Comparison of ENCODE assay signal across 27 cellular contexts in genomic region chr6:30601815-30602641, GRCh38. TPM values are rescaled to one million over a fixed set of nuclear protein-coding genes. Genes with fewer than 3 reads are reported as not detected.
DNase-seq lines count a peak whose midpoint lies in the region; ATAC-seq, FAIRE-seq and TF ChIP-seq lines count a peak whose summit lies in the region.
"Had no signal": no experiment of that assay in that cellular context is flagged by ENCODE, and none has a peak within 500 bp of the region (broad histone marks: within the 10 kb centered on the region; RNA-seq: fewer than 3 reads in every experiment).

No MANE protein-coding gene starts in this region.

- no peak for TF ChIP-seq EP300 in GM12878 (IDR thresholded peaks at IDR 0.05; ENCODE audit: borderline replicate concordance in 1 of 2, control insufficient read depth in 1 of 2, low read depth in 2 of 2, low read length in 2 of 2)

- H3K27me3 ChIP-seq in GM12878 (replicated peaks in 1 of 2; ENCODE audit: control insufficient read depth in 2 of 2, insufficient read depth in 2 of 2, low read length in 1 of 2): no peaks in the 10 kb centered on the region
- no peaks in the 10 kb centered on the region for H3K27me3 ChIP-seq in naive thymus-derived CD4-positive, alpha-beta T cell (ENCODE audit: control insufficient read depth in 2 of 2, insufficient read depth in 2 of 2, low read length in 2 of 2)
- H3K27me3 ChIP-seq: ascending aorta, esophagus muscularis mucosa, gastroesophageal sphincter had no signal

- H3K36me3 Mint-ChIP-seq in naive thymus-derived CD4-positive, alpha-beta T cell: peaks cover 26 to 49% (median 38%) of the 10 kb centered on the region in 5 donors

- no peaks in the 10 kb centered on the region for H3K9me3 ChIP-seq in GM12878 (replicated peaks; ENCODE audit: control insufficient read depth, insufficient read depth, low read length)
- no peaks in the 10 kb centered on the region for H3K9me3 ChIP-seq in naive thymus-derived CD4-positive, alpha-beta T cell (ENCODE audit: control insufficient read depth in 2 of 3, low read length in 3 of 3)
- H3K9me3 ChIP-seq: ascending aorta, esophagus muscularis mucosa, gastroesophageal sphincter, prostate gland had no signal

- H4K20me1 ChIP-seq in GM12878 (ENCODE audit: control insufficient read depth, insufficient read depth): peaks cover 3% of the 10 kb centered on the region; the same call in 1 of the 2 replicates

- H3K79me2 ChIP-seq in GM12878 (ENCODE audit: control insufficient read depth, insufficient read depth, low read length): no peaks in the 10 kb centered on the region

- POLR2A ChIA-PET in GM12878 (lab: Charles Lee): no interaction called here
- POLR2A ChIA-PET in naive thymus-derived CD4-positive, alpha-beta T cell (lab: Charles Lee): interaction anchor here (0.6 to 11.1 kb wide), 5 partner anchors 8 to 117 kb away, joined by 3 to 189 read pairs (median 3); no protein-coding TSS in a partner anchor
- POLR2A ChIA-PET in GM10248 (lab: Yijun Ruan, JAX): interaction anchor here (1.3 to 5.9 kb wide), 2 partner anchors 8 to 12 kb away, joined by 3 to 72 read pairs; no protein-coding TSS in a partner anchor

- H3K4me1 ChIP-seq in GM12878 (ENCODE audit: control insufficient read depth, insufficient read depth, low read length): no peaks in the 10 kb centered on the region; the same call in 1 of the 2 replicates
- peaks cover 2 to 5% of the 10 kb centered on the region in 2 donors for H3K4me1 ChIP-seq in naive thymus-derived CD4-positive, alpha-beta T cell (ENCODE audit: control insufficient read depth in 2 of 2, insufficient read depth in 2 of 2, low read length in 2 of 2)
- H3K4me1 ChIP-seq: ascending aorta, prostate gland had no signal

- H3K4me1 Mint-ChIP-seq in naive thymus-derived CD4-positive, alpha-beta T cell: peaks cover 19 to 46% (median 30%) of the 10 kb centered on the region in 7 donors

- intact Hi-C loops in left ventricle myocardium superior (cut with micrococcal nuclease): no loop called here
- intact Hi-C loops in Right ventricle myocardium superior (cut with DNase I): no loop called here
- intact Hi-C loops in GM12878 (cut with micrococcal nuclease; ENCODE audit: unreplicated experiment): no loop called here
- intact Hi-C loops in naive thymus-derived CD4-positive, alpha-beta T cell (cut with micrococcal nuclease): loop anchor here in 1 of 2 donors (2.0 kb wide), 1 partner anchor 13 kb away; no protein-coding TSS in a partner anchor

- CTCF ChIA-PET in GM12878 (lab: Yijun Ruan, JAX): interaction anchor here (6.2 to 10.3 kb wide), 2 partner anchors 59 to 119 kb away, joined by 123 to 188 read pairs; no protein-coding TSS in a partner anchor
- CTCF ChIA-PET in naive thymus-derived CD4-positive, alpha-beta T cell (lab: Charles Lee): interaction anchor here (0.7 to 2.0 kb wide), 4 partner anchors 9 to 1364 kb away, joined by 3 to 13 read pairs (median 4); no protein-coding TSS in a partner anchor
- CTCF ChIA-PET in GM10248 (lab: Yijun Ruan, JAX): interaction anchor here (1.6 to 8.5 kb wide), 5 partner anchors 8 to 121 kb away, joined by 4 to 93 read pairs (median 50); no protein-coding TSS in a partner anchor

- ATAC-seq in left ventricle myocardium superior: peak; percentile 5
- ATAC-seq in Right ventricle myocardium superior (ENCODE audit: poor library complexity): no peak
- ATAC-seq in GM12878: no peak
- no peak for ATAC-seq in naive thymus-derived CD4-positive, alpha-beta T cell
- ATAC-seq: activated CD8-positive, alpha-beta T cell treated with anti-CD3 and anti-CD28 coated beads for 36 hours; gastroesophageal sphincter had no signal

- no peak overlapping the region for H3K9ac ChIP-seq in GM12878 (ENCODE audit: control insufficient read depth, insufficient read depth, low read length)

- peak; percentile 53; the same call in 1 of the 2 replicates for TF ChIP-seq POLR2A in GM12878 (IDR thresholded peaks at IDR 0.05; ENCODE audit: low read depth, low read length)

- DNase-seq in left ventricle myocardium superior: no peak
- no peak for DNase-seq in Right ventricle myocardium superior
- no peak for DNase-seq in GM12878 (ENCODE audit: low read depth, low spot score)
- DNase-seq in naive thymus-derived CD4-positive, alpha-beta T cell: no peak
- no peak for DNase-seq in GM10266 (ENCODE audit: extremely low spot score)
- DNase-seq in NCI-H2029 treated with DMSO at 0.1 percent for 48 hours (lab: John Stamatoyannopoulos, UW): no peak
- no peak for DNase-seq in NCI-H524 treated with DMSO at 0.1 percent for 48 hours (lab: John Stamatoyannopoulos, UW)
- DNase-seq in GM10248 (ENCODE audit: extremely low spot score): no peak
- DNase-seq: activated CD4-positive, CD25-positive, alpha-beta regulatory T cell; activated CD8-positive, alpha-beta T cell treated with anti-CD3 and anti-CD28 coated beads for 36 hours; activated naive CD4-positive, alpha-beta T cell treated with anti-CD3 and anti-CD28 coated beads for 36 hours; activated T-cell treated with anti-CD3 and anti-CD28 coated beads, Interleukin-2, amount 50 U/mL, for 1 hour; C1 segment of cervical spinal cord; GF-D8; Kasumi-1; NCI-H1048; NCI-H187 treated with DMSO at 0.1 percent for 48 hours; NCI-H345; SIG-M5; small intestine; stimulated activated CD4-positive, alpha-beta T cell treated with anti-CD3 and anti-CD28 coated beads, Interleukin-4, amount 100 ng/mL, for 24 hours had no signal

- no peaks in the 10 kb centered on the region for H3K27me3 Mint-ChIP-seq in naive thymus-derived CD4-positive, alpha-beta T cell
- H3K27me3 Mint-ChIP-seq: activated CD8-positive, alpha-beta T cell treated with anti-CD3 and anti-CD28 coated beads for 36 hours had no signal

- no peak overlapping the region for H3K4me3 ChIP-seq in GM12878
- no peak overlapping the region for H3K4me3 ChIP-seq in naive thymus-derived CD4-positive, alpha-beta T cell (ENCODE audit: low read length)
- H3K4me3 ChIP-seq: ascending aorta, esophagus muscularis mucosa, gastroesophageal sphincter, prostate gland had no signal

- H3K4me2 ChIP-seq in GM12878 (ENCODE audit: control insufficient read depth, insufficient read depth): no peak overlapping the region

- no peak for TF ChIP-seq RAD21 in GM12878 (IDR thresholded peaks at IDR 0.05; ENCODE audit: insufficient read depth, low read depth, low read length)

- H3K36me3 ChIP-seq in GM12878 (ENCODE audit: control insufficient read depth in 2 of 2, insufficient read depth in 2 of 2, low read length in 1 of 2): peaks cover 32 to 38% of the 10 kb centered on the region in 2 experiments
- H3K36me3 ChIP-seq in naive thymus-derived CD4-positive, alpha-beta T cell (ENCODE audit: control insufficient read depth in 2 of 3, insufficient read depth in 3 of 3, low read length in 3 of 3): peaks cover 46 to 68% (median 49%) of the 10 kb centered on the region in 3 experiments

- SMC1A ChIA-PET in GM12878 (lab: Charles Lee; ENCODE audit: uncharacterized antibody, unreplicated experiment): interaction anchor here (3.5 kb wide), 1 partner anchor 11 kb away, joined by 16 read pairs; no protein-coding TSS in a partner anchor

- H3K4me3 Mint-ChIP-seq in naive thymus-derived CD4-positive, alpha-beta T cell: no peak overlapping the region
- H3K4me3 Mint-ChIP-seq: activated CD8-positive, alpha-beta T cell treated with anti-CD3 and anti-CD28 coated beads for 36 hours; activated naive CD4-positive, alpha-beta T cell treated with anti-CD3 and anti-CD28 coated beads for 36 hours had no signal

- WGBS in GM12878 (ENCODE audit: insufficient coverage, insufficient replicate concordance, low lambda C conversion rate, missing lambda C conversion rate): 95% methylated on average over 39 of the region's 39 CpGs

- no peak for FAIRE-seq in GM12878 (lab: Jason Lieb, UNC)
- FAIRE-seq: GM12892, small intestine had no signal

- TF ChIP-seq CTCF in GM12878 (IDR thresholded peaks at IDR 0.05 in 2 of 3, conservative IDR thresholded peaks at IDR 0.05 in 1 of 3; ENCODE audit: control insufficient read depth in 2 of 3, extremely low read depth in 1 of 3, insufficient read depth in 1 of 3, low read depth in 3 of 3, low read length in 3 of 3) (no peak), GM10266 (IDR thresholded peaks at IDR 0.05; ENCODE audit: control insufficient read depth, insufficient read depth, low read depth, missing control alignments) (no peak), GM10248 (IDR thresholded peaks at IDR 0.05; ENCODE audit: control extremely low read depth, extremely low read depth, low read depth, missing control alignments) (no peak)

- no peak overlapping the region for H3K27ac ChIP-seq in GM12878 (ENCODE audit: control insufficient read depth, insufficient read depth)
- peak overlapping the region; percentile 47 for H3K27ac ChIP-seq in naive thymus-derived CD4-positive, alpha-beta T cell (ENCODE audit: low read depth, low read length)
- H3K27ac ChIP-seq: ascending aorta, esophagus muscularis mucosa, gastroesophageal sphincter, prostate gland had no signal

- RAD21 ChIA-PET in GM12878 (lab: Charles Lee; ENCODE audit: unreplicated experiment): no interaction called here

- no peaks in the 10 kb centered on the region for H3K9me3 Mint-ChIP-seq in naive thymus-derived CD4-positive, alpha-beta T cell
- H3K9me3 Mint-ChIP-seq: activated CD8-positive, alpha-beta T cell treated with anti-CD3 and anti-CD28 coated beads for 36 hours; activated naive CD4-positive, alpha-beta T cell treated with anti-CD3 and anti-CD28 coated beads for 36 hours; neural crest cell had no signal

- peak overlapping the region in 5 of 9 donors; percentile 32 to 85 (median 79) for H3K27ac Mint-ChIP-seq in naive thymus-derived CD4-positive, alpha-beta T cell

- BruUV-seq in GM12878 (replicated peaks; lab: Mats Ljungman, UMichigan): no TSS peak

- in situ Hi-C loops in GM12878 (cut with MboI): no loop called here

- H2AFZ ChIP-seq in GM12878 (ENCODE audit: control insufficient read depth, low read depth, low read length): no peak overlapping the region

RNA-seq across cellular contexts. Expression of gene PPP1R10, which starts 15.0 kb away (rescaled TPM):
- total RNA-seq in left ventricle myocardium superior: 32.7 TPM
- 29.6 TPM for total RNA-seq in Right ventricle myocardium superior
- 156 and 174 TPM in 2 replicates for total RNA-seq in GM12878 (2013; cell fraction: nucleolus; rRNA removed)
- total RNA-seq in GM12878 (2014; rRNA removed): 81.1 and 83.8 TPM in 2 replicates
- total RNA-seq in GM12878 (2014; rRNA removed; fragmentation: Illumina TruSeq; extraction: Trizol): 42.7 and 42.9 TPM in 2 replicates
- 75.1 and 78.7 TPM in 2 replicates for total RNA-seq in GM12878 (2021)
- polyA plus RNA-seq in GM12878 (2011; ENCODE audit: low read depth): 23.2 TPM
- 22.9 and 37.6 TPM in 2 replicates for polyA plus RNA-seq in GM12878 (2011; rRNA removed)
- 18.5 TPM in 2 replicates for polyA plus RNA-seq in GM12878 (2011; cell fraction: cytosol; rRNA removed)
- polyA plus RNA-seq in GM12878 (2011; cell fraction: nucleus; rRNA removed): 68.7 and 69.0 TPM in 2 replicates
- 16.0 and 28.3 TPM in 2 replicates for polyA plus RNA-seq in GM12878 (2012)
- 68.0 and 76.2 TPM in 2 replicates for polyA plus RNA-seq in GM12878 (2014; fragmentation: Illumina TruSeq; extraction: Trizol)
- 10 to 100 TPM; 11.3 to 22.6 TPM for polyA plus RNA-seq in GM12878 (2014; fragmentation: Nextera tagmentation; extraction: Ambion mirVana)
- 36.7 and 37.9 TPM in 2 replicates for polyA plus RNA-seq in GM12878 (2014; rRNA removed)
- polyA plus RNA-seq in GM12878 (2016; fragmentation: Nextera tagmentation; extraction: Ambion mirVana): 10 to 100 TPM; 39.6 to 46.1 TPM
- polyA minus RNA-seq in GM12878 (2011; rRNA and poly(A)+ RNA removed): 131 and 159 TPM in 2 replicates
- polyA minus RNA-seq in GM12878 (2011; cell fraction: cytosol; rRNA and poly(A)+ RNA removed): 16.3 and 23.9 TPM in 2 replicates
- 188 and 320 TPM in 2 replicates for polyA minus RNA-seq in GM12878 (2011; cell fraction: nucleus; rRNA and poly(A)+ RNA removed)
- total RNA-seq in naive thymus-derived CD4-positive, alpha-beta T cell: 100 to 1,000 TPM; 108 to 286 (median 146) TPM
- 10 to 100 TPM; 21.6 to 23.6 TPM for polyA plus RNA-seq in naive thymus-derived CD4-positive, alpha-beta T cell

RNA-seq across cellular contexts. Expression of gene MRPS18B, which starts 15.6 kb away (rescaled TPM):
- total RNA-seq in left ventricle myocardium superior (129 TPM), Right ventricle myocardium superior (124 TPM), GM12878 (2014; rRNA removed) (108 and 113 TPM in 2 replicates), GM12878 (2014; rRNA removed; fragmentation: Illumina TruSeq; extraction: Trizol) (112 and 121 TPM in 2 replicates), GM12878 (2021) (80.9 and 87.7 TPM in 2 replicates)
- 29.8 and 30.1 TPM in 2 replicates for total RNA-seq in GM12878 (2013; cell fraction: nucleolus; rRNA removed)
- polyA plus RNA-seq in GM12878 (2011; ENCODE audit: low read depth): 75.6 TPM
- polyA plus RNA-seq in GM12878 (2011; rRNA removed) (104 and 133 TPM in 2 replicates), GM12878 (2014; fragmentation: Illumina TruSeq; extraction: Trizol) (208 and 218 TPM in 2 replicates), GM12878 (2014; fragmentation: Nextera tagmentation; extraction: Ambion mirVana) (100 to 1,000 TPM; 219 to 259 TPM), GM12878 (2014; rRNA removed) (118 and 166 TPM in 2 replicates), GM12878 (2016; fragmentation: Nextera tagmentation; extraction: Ambion mirVana) (100 to 1,000 TPM; 132 to 147 TPM)
- 163 and 222 TPM in 2 replicates for polyA plus RNA-seq in GM12878 (2011; cell fraction: cytosol; rRNA removed)
- polyA plus RNA-seq in GM12878 (2011; cell fraction: nucleus; rRNA removed): 53.8 and 56.7 TPM in 2 replicates
- 87.0 and 101 TPM in 2 replicates for polyA plus RNA-seq in GM12878 (2012)
- polyA minus RNA-seq in GM12878 (2011; rRNA and poly(A)+ RNA removed): 97.8 and 178 TPM in 2 replicates
- polyA minus RNA-seq in GM12878 (2011; cell fraction: cytosol; rRNA and poly(A)+ RNA removed): 44.4 and 60.7 TPM in 2 replicates
- polyA minus RNA-seq in GM12878 (2011; cell fraction: nucleus; rRNA and poly(A)+ RNA removed): 21.8 and 28.8 TPM in 2 replicates
- total RNA-seq in naive thymus-derived CD4-positive, alpha-beta T cell: 10 to 100 TPM; 20.4 to 51.2 (median 47.7) TPM
- 100 to 1,000 TPM; 145 to 169 TPM for polyA plus RNA-seq in naive thymus-derived CD4-positive, alpha-beta T cell

RNA-seq across cellular contexts. Expression of gene ATAT1, which starts 24.6 kb away (rescaled TPM):
- total RNA-seq in left ventricle myocardium superior: 1.7 TPM
- total RNA-seq in Right ventricle myocardium superior: 1.7 TPM
- total RNA-seq in GM12878 (2013; cell fraction: nucleolus; rRNA removed): 20.0 and 21.2 TPM in 2 replicates
- 4.5 and 4.7 TPM in 2 replicates for total RNA-seq in GM12878 (2014; rRNA removed)
- total RNA-seq in GM12878 (2014; rRNA removed; fragmentation: Illumina TruSeq; extraction: Trizol): 2.5 and 2.9 TPM in 2 replicates
- 7.1 and 9.0 TPM in 2 replicates for total RNA-seq in GM12878 (2021)
- polyA plus RNA-seq in GM12878 (2011; ENCODE audit: low read depth): 11.5 TPM
- polyA plus RNA-seq in GM12878 (2011; rRNA removed): 3.6 and 4.8 TPM in 2 replicates
- 5.0 and 5.4 TPM in 2 replicates for polyA plus RNA-seq in GM12878 (2011; cell fraction: cytosol; rRNA removed)
- polyA plus RNA-seq in GM12878 (2011; cell fraction: nucleus; rRNA removed): 25.6 and 26.0 TPM in 2 replicates
- polyA plus RNA-seq in GM12878 (2012): 11.5 and 11.8 TPM in 2 replicates
- polyA plus RNA-seq in GM12878 (2014; fragmentation: Illumina TruSeq; extraction: Trizol): 6.8 and 10.2 TPM in 2 replicates
- 1 to 10 TPM; 1.1 to 1.7 TPM for polyA plus RNA-seq in GM12878 (2014; fragmentation: Nextera tagmentation; extraction: Ambion mirVana)
- polyA plus RNA-seq in GM12878 (2014; rRNA removed): 12.7 and 13.1 TPM in 2 replicates
- 10 to 100 TPM; 12.2 to 14.2 TPM for polyA plus RNA-seq in GM12878 (2016; fragmentation: Nextera tagmentation; extraction: Ambion mirVana)
- 1.6 and 2.3 TPM in 2 replicates for polyA minus RNA-seq in GM12878 (2011; rRNA and poly(A)+ RNA removed)
- polyA minus RNA-seq in GM12878 (2011; cell fraction: cytosol; rRNA and poly(A)+ RNA removed): 1.7 and 2.1 TPM in 2 replicates
- polyA minus RNA-seq in GM12878 (2011; cell fraction: nucleus; rRNA and poly(A)+ RNA removed): 4.2 and 6.1 TPM in 2 replicates
- total RNA-seq in naive thymus-derived CD4-positive, alpha-beta T cell: 10 to 100 TPM in 2 of 5 experiments, 1 to 10 TPM in 3; 7.0 to 12.0 (median 9.5) TPM
- polyA plus RNA-seq in naive thymus-derived CD4-positive, alpha-beta T cell: 1 to 10 TPM; 1.3 to 1.9 TPM

RNA-seq across cellular contexts. Expression of gene ABCF1, which starts 30.8 kb away (rescaled TPM):
- total RNA-seq in left ventricle myocardium superior: 37.8 TPM
- 32.5 TPM for total RNA-seq in Right ventricle myocardium superior
- 19.3 and 20.7 TPM in 2 replicates for total RNA-seq in GM12878 (2013; cell fraction: nucleolus; rRNA removed)
- total RNA-seq in GM12878 (2014; rRNA removed): 55.2 and 55.3 TPM in 2 replicates
- total RNA-seq in GM12878 (2014; rRNA removed; fragmentation: Illumina TruSeq; extraction: Trizol): 57.4 and 63.4 TPM in 2 replicates
- total RNA-seq in GM12878 (2021): 65.8 and 74.7 TPM in 2 replicates
- polyA plus RNA-seq in GM12878 (2011; ENCODE audit: low read depth): 29.1 TPM
- polyA plus RNA-seq in GM12878 (2011; rRNA removed): 21.8 and 34.6 TPM in 2 replicates
- polyA plus RNA-seq in GM12878 (2011; cell fraction: cytosol; rRNA removed): 52.2 and 54.0 TPM in 2 replicates
- 69.8 and 87.7 TPM in 2 replicates for polyA plus RNA-seq in GM12878 (2011; cell fraction: nucleus; rRNA removed)
- 43.7 and 48.6 TPM in 2 replicates for polyA plus RNA-seq in GM12878 (2012)
- polyA plus RNA-seq in GM12878 (2014; fragmentation: Illumina TruSeq; extraction: Trizol): 68.4 and 79.6 TPM in 2 replicates
- polyA plus RNA-seq in GM12878 (2014; fragmentation: Nextera tagmentation; extraction: Ambion mirVana): 10 to 100 TPM; 21.3 to 26.1 TPM
- polyA plus RNA-seq in GM12878 (2014; rRNA removed): 45.6 and 49.9 TPM in 2 replicates
- polyA plus RNA-seq in GM12878 (2016; fragmentation: Nextera tagmentation; extraction: Ambion mirVana): 10 to 100 TPM; 56.5 to 62.3 TPM
- 63.1 and 67.0 TPM in 2 replicates for polyA minus RNA-seq in GM12878 (2011; rRNA and poly(A)+ RNA removed)
- 27.0 and 42.0 TPM in 2 replicates for polyA minus RNA-seq in GM12878 (2011; cell fraction: cytosol; rRNA and poly(A)+ RNA removed)
- polyA minus RNA-seq in GM12878 (2011; cell fraction: nucleus; rRNA and poly(A)+ RNA removed): 15.8 and 43.3 TPM in 2 replicates
- 100 to 1,000 TPM in 1 of 5 experiments, 10 to 100 TPM in 4; 65.1 to 116 (median 86.6) TPM for total RNA-seq in naive thymus-derived CD4-positive, alpha-beta T cell
- 10 to 100 TPM; 25.2 to 45.5 TPM for polyA plus RNA-seq in naive thymus-derived CD4-positive, alpha-beta T cell

RNA-seq across cellular contexts. Expression of gene C6orf136, which starts 44.9 kb away (rescaled TPM):
- total RNA-seq in left ventricle myocardium superior: 54.9 TPM
- total RNA-seq in Right ventricle myocardium superior: 58.3 TPM
- total RNA-seq in GM12878 (2013; cell fraction: nucleolus; rRNA removed): 9.6 and 12.2 TPM in 2 replicates
- 11.4 and 13.5 TPM in 2 replicates for total RNA-seq in GM12878 (2014; rRNA removed)
- total RNA-seq in GM12878 (2014; rRNA removed; fragmentation: Illumina TruSeq; extraction: Trizol): 5.2 and 7.0 TPM in 2 replicates
- 24.1 and 27.5 TPM in 2 replicates for total RNA-seq in GM12878 (2021)
- 9.4 TPM for polyA plus RNA-seq in GM12878 (2011; ENCODE audit: low read depth)
- polyA plus RNA-seq in GM12878 (2011; rRNA removed): 5.2 and 11.0 TPM in 2 replicates
- 17.4 and 19.0 TPM in 2 replicates for polyA plus RNA-seq in GM12878 (2011; cell fraction: cytosol; rRNA removed)
- 45.0 and 55.7 TPM in 2 replicates for polyA plus RNA-seq in GM12878 (2011; cell fraction: nucleus; rRNA removed)
- 11.6 and 18.9 TPM in 2 replicates for polyA plus RNA-seq in GM12878 (2012)
- polyA plus RNA-seq in GM12878 (2014; fragmentation: Illumina TruSeq; extraction: Trizol): 14.5 and 18.1 TPM in 2 replicates
- 10 to 100 TPM in 1 of 2 experiments, 1 to 10 TPM in 1; 10.0 to 14.6 TPM for polyA plus RNA-seq in GM12878 (2014; fragmentation: Nextera tagmentation; extraction: Ambion mirVana)
- 21.1 and 23.7 TPM in 2 replicates for polyA plus RNA-seq in GM12878 (2014; rRNA removed)
- polyA plus RNA-seq in GM12878 (2016; fragmentation: Nextera tagmentation; extraction: Ambion mirVana): 10 to 100 TPM; 15.3 to 15.7 TPM
- polyA minus RNA-seq in GM12878 (2011; rRNA and poly(A)+ RNA removed): 9.5 and 12.1 TPM in 2 replicates
- polyA minus RNA-seq in GM12878 (2011; cell fraction: cytosol; rRNA and poly(A)+ RNA removed): 7.4 and 8.3 TPM in 2 replicates
- 10.5 and 10.9 TPM in 2 replicates for polyA minus RNA-seq in GM12878 (2011; cell fraction: nucleus; rRNA and poly(A)+ RNA removed)
- total RNA-seq in naive thymus-derived CD4-positive, alpha-beta T cell: 10 to 100 TPM; 23.7 to 38.0 (median 32.1) TPM
- polyA plus RNA-seq in naive thymus-derived CD4-positive, alpha-beta T cell: 10 to 100 TPM; 12.3 to 22.5 TPM
